14 cellular contexts compared by ENCODE assay signal in genomic region chr13:51928231-51928630, GRCh38.
DNase-seq lines count a peak whose midpoint lies in the region; TF ChIP-seq lines count a peak whose summit lies in the region.
"Had no signal": no experiment of that assay in that cellular context is flagged by ENCODE, and none has a peak within 500 bp of the region (broad histone marks: within the 10 kb centered on the region; RNA-seq: fewer than 3 reads in every experiment).

No MANE protein-coding gene starts in this region.

- in situ Hi-C loops in GM13977 (cut with MboI; ENCODE audit: low pct_unique_long_range_greater_than_20kb, low sequenced_read_pairs, unreplicated experiment): no loop called here

- DNase-seq in DMS153 (lab: John Stamatoyannopoulos, UW) (peak; percentile 86), GM13977 (ENCODE audit: low spot score) (peak; percentile 52), NCI-H510A (lab: John Stamatoyannopoulos, UW) (peak; percentile 33), kidney glomerular epithelial cell (lab: John Stamatoyannopoulos, UW) (peak; percentile 71), NCI-H1105 (lab: John Stamatoyannopoulos, UW) (no peak), suprapubic skin (ENCODE audit: low spot score in 2 of 2) (no peak), mesendoderm (no peak)
- DNase-seq: EL, NCI-H187, pancreas had no signal

- H3K27me3 ChIP-seq in suprapubic skin (no peaks in the 10 kb centered on the region), mesendoderm (ENCODE audit: insufficient read depth, low read length, poor library complexity) (no peaks in the 10 kb centered on the region)
- H3K27me3 ChIP-seq: pancreas had no signal

- H3K27ac ChIP-seq in suprapubic skin: no peak overlapping the region
- H3K27ac ChIP-seq in mesendoderm (ENCODE audit: low read depth, low read length): no peak overlapping the region
- H3K27ac ChIP-seq: C4-2B, HL-60, KMS-11, pancreas, VCaP had no signal

- H4K8ac ChIP-seq in mesendoderm (ENCODE audit: low read depth, low read length): no peak overlapping the region

- no peak overlapping the region for H2AK5ac ChIP-seq in mesendoderm (ENCODE audit: low read length)

- no peak overlapping the region for H2BK5ac ChIP-seq in mesendoderm (ENCODE audit: low read length)

- no peak overlapping the region for H3K9ac ChIP-seq in mesendoderm (ENCODE audit: low read length)
- H3K9ac ChIP-seq: KMS-11 had no signal

- no peak overlapping the region for H3K4ac ChIP-seq in mesendoderm (ENCODE audit: low read depth, low read length)

- no peaks in the 10 kb centered on the region for H3K79me1 ChIP-seq in mesendoderm (ENCODE audit: low read length)

- no peaks in the 10 kb centered on the region for H3K9me3 ChIP-seq in suprapubic skin
- H3K9me3 ChIP-seq: pancreas had no signal

- H3K36me3 ChIP-seq in suprapubic skin (no peaks in the 10 kb centered on the region), mesendoderm (ENCODE audit: control insufficient read depth, insufficient read depth, low read length) (no peaks in the 10 kb centered on the region)
- H3K36me3 ChIP-seq: pancreas had no signal

- TF ChIP-seq EP300 in suprapubic skin (IDR thresholded peaks at IDR 0.05): no peak

- H3K4me3 ChIP-seq in suprapubic skin (no peak overlapping the region), mesendoderm (ENCODE audit: low read length) (no peak overlapping the region)
- H3K4me3 ChIP-seq: pancreas had no signal

- 94% methylated on average over 9 of the region's 9 CpGs for WGBS in suprapubic skin
- WGBS in mesendoderm (ENCODE audit: extremely low coverage, insufficient coverage, low lambda C conversion rate): no CpG with 5 or more reads among the region's 9 CpGs

- no peaks in the 10 kb centered on the region for H3K79me2 ChIP-seq in mesendoderm (ENCODE audit: control insufficient read depth, insufficient read depth, low read length)

- no peak overlapping the region for H4K5ac ChIP-seq in mesendoderm (ENCODE audit: low read length)

- no peak overlapping the region for H3K23ac ChIP-seq in mesendoderm (ENCODE audit: low read length)

- H2BK120ac ChIP-seq in mesendoderm (ENCODE audit: low read depth, low read length): no peak overlapping the region

- no peak for TF ChIP-seq POLR2A in suprapubic skin (IDR thresholded peaks at IDR 0.05)

- H3K56ac ChIP-seq in mesendoderm (ENCODE audit: low read length): no peak overlapping the region

- no peak overlapping the region for H3K18ac ChIP-seq in mesendoderm (ENCODE audit: low read length)

- H3K4me1 ChIP-seq in suprapubic skin: no peaks in the 10 kb centered on the region
- H3K4me1 ChIP-seq in mesendoderm (ENCODE audit: control insufficient read depth, low read depth, low read length): no peaks in the 10 kb centered on the region
- H3K4me1 ChIP-seq: pancreas had no signal

- no peak overlapping the region for H3K4me2 ChIP-seq in mesendoderm (ENCODE audit: low read length)
- H3K4me2 ChIP-seq: KMS-11 had no signal

- H2BK15ac ChIP-seq in mesendoderm (replicated peaks; ENCODE audit: low read depth): no peak overlapping the region

- TF ChIP-seq CTCF in GM13977 (IDR thresholded peaks at IDR 0.05; ENCODE audit: extremely low read depth, insufficient read depth, missing control alignments) (no peak), suprapubic skin (IDR thresholded peaks at IDR 0.05) (no peak)

Comparison
In these comparisons a context has a peak if more than half of its experiments do, and no peak if none do; other contexts are left out.
1. DNase-seq: peak in DMS153 (single experiment), GM13977 (single experiment), NCI-H510A (single experiment) and kidney glomerular epithelial cell (single experiment); none in NCI-H1105 (single experiment), suprapubic skin (0 of 2) and mesendoderm (single experiment).